11 cellular contexts compared by ENCODE assay signal in genomic region chr19:46466536-46467199, GRCh38. TPM values are rescaled to one million over a fixed set of nuclear protein-coding genes. Genes with fewer than 3 reads are reported as not detected.
DNase-seq lines count a peak whose midpoint lies in the region; ATAC-seq and TF ChIP-seq lines count a peak whose summit lies in the region.
"Had no signal": no experiment of that assay in that cellular context is flagged by ENCODE, and none has a peak within 500 bp of the region (broad histone marks: within the 10 kb centered on the region; RNA-seq: fewer than 3 reads in every experiment).

No MANE protein-coding gene starts in this region.

- H3K4me3 ChIP-seq in AG04450 (ENCODE audit: low read depth, low read length) (no peak overlapping the region), adipocyte (ENCODE audit: low read length) (peak overlapping the region; percentile 73)

- no peak overlapping the region for H3K27ac Mint-ChIP-seq in activated T-helper 2 cell treated with anti-CD3 and anti-CD28 coated beads, Interferon-gamma antibody, Interleukin-2, Interleukin-4, amounts not matched to agents 10 μg/mL and 5 μg/mL and 100 μg/mL, durations not matched to agents 14 hours and 24 hours and 36 hours
- H3K27ac Mint-ChIP-seq: mesothelial cell of epicardium had no signal

- peaks cover 3% of the 10 kb centered on the region for H3K4me1 Mint-ChIP-seq in activated T-helper 2 cell treated with anti-CD3 and anti-CD28 coated beads, Interferon-gamma antibody, Interleukin-2, Interleukin-4, amounts not matched to agents 10 μg/mL and 5 μg/mL and 100 μg/mL, durations not matched to agents 14 hours and 24 hours and 36 hours (ENCODE audit: low read depth)

- H3K36me3 ChIP-seq in adipocyte (ENCODE audit: control insufficient read depth, insufficient read depth, low read length, severe bottlenecking) = no peaks in the 10 kb centered on the region

- peak; percentile 80 for DNase-seq in AG04450 (ENCODE audit: low read depth, low spot score)
- peak; percentile 87 for DNase-seq in adipocyte (ENCODE audit: low read depth)
- peak; percentile 85 for DNase-seq in hepatic stellate cell (ENCODE audit: low spot score)
- no peak for DNase-seq in NCI-H774 (lab: John Stamatoyannopoulos, UW)
- DNase-seq in activated T-helper 2 cell treated with anti-CD3 and anti-CD28 coated beads, Interferon-gamma antibody, Interleukin-2, Interleukin-4, amounts not matched to agents 10 μg/mL and 5 μg/mL and 100 μg/mL, durations not matched to agents 14 hours and 24 hours and 36 hours (ENCODE audit: low spot score) = no peak
- no peak for DNase-seq in NCI-H2227 treated with DMSO at 0.1 percent for 48 hours (lab: John Stamatoyannopoulos, UW)
- no peak for DNase-seq in globus pallidus (ENCODE audit: low spot score)
- DNase-seq: NCI-H1048 had no signal

- H3K27me3 ChIP-seq in AG04450 (ENCODE audit: control insufficient read depth, insufficient read depth, low read length) (no peaks in the 10 kb centered on the region), adipocyte (replicated peaks; ENCODE audit: control insufficient read depth, insufficient read depth, low read length) (no peaks in the 10 kb centered on the region)

- H3K27me3 Mint-ChIP-seq in activated T-helper 2 cell treated with anti-CD3 and anti-CD28 coated beads, Interferon-gamma antibody, Interleukin-2, Interleukin-4, amounts not matched to agents 10 μg/mL and 5 μg/mL and 100 μg/mL, durations not matched to agents 14 hours and 24 hours and 36 hours (ENCODE audit: low read depth) = peaks cover 17% of the 10 kb centered on the region

- ATAC-seq in GM19043 (IDR thresholded peaks at IDR 0.05; ENCODE audit: low read depth, unreplicated experiment) = peak; percentile 74

- peaks cover 3% of the 10 kb centered on the region; the same call in 1 of the 2 replicates for H3K9me3 ChIP-seq in AG04450 (ENCODE audit: control insufficient read depth, insufficient read depth, low read length)
- no peaks in the 10 kb centered on the region for H3K9me3 ChIP-seq in adipocyte (ENCODE audit: control insufficient read depth, low read length)

- H3K4me1 ChIP-seq in adipocyte (ENCODE audit: control insufficient read depth, insufficient read depth, low read length) = peaks cover 21% of the 10 kb centered on the region

- CTCF ChIA-PET in AG04450 (lab: Charles Lee) = no interaction called here

- no peak overlapping the region for H3K4me3 Mint-ChIP-seq in activated T-helper 2 cell treated with anti-CD3 and anti-CD28 coated beads, Interferon-gamma antibody, Interleukin-2, Interleukin-4, amounts not matched to agents 10 μg/mL and 5 μg/mL and 100 μg/mL, durations not matched to agents 14 hours and 24 hours and 36 hours (ENCODE audit: low read depth)
- H3K4me3 Mint-ChIP-seq: mesothelial cell of epicardium had no signal

- intact Hi-C loops in activated T-helper 2 cell treated with anti-CD3 and anti-CD28 coated beads, Interferon-gamma antibody, Interleukin-2, Interleukin-4, amounts not matched to agents 10 μg/mL and 5 μg/mL and 100 μg/mL, durations not matched to agents 14 hours and 24 hours and 36 hours (cut with micrococcal nuclease) = no loop called here

- H3K9me3 Mint-ChIP-seq in activated T-helper 2 cell treated with anti-CD3 and anti-CD28 coated beads, Interferon-gamma antibody, Interleukin-2, Interleukin-4, amounts not matched to agents 10 μg/mL and 5 μg/mL and 100 μg/mL, durations not matched to agents 14 hours and 24 hours and 36 hours = no peaks in the 10 kb centered on the region
- H3K9me3 Mint-ChIP-seq: mesothelial cell of epicardium had no signal

- H3K9ac ChIP-seq in adipocyte (ENCODE audit: low read length) = peak overlapping the region; percentile 63

- peak overlapping the region; percentile 33 for H3K27ac ChIP-seq in AG04450 (ENCODE audit: low read depth, low read length)
- H3K27ac ChIP-seq: VCaP had no signal

- POLR2A ChIA-PET in AG04450 (lab: Yijun Ruan, JAX) = interaction anchor here (0.6 to 1.0 kb wide), 3 partner anchors 14 to 64 kb away, joined by 3 to 10 read pairs (median 8); partner anchors contain the start of gene CCDC8

- no peaks in the 10 kb centered on the region for H3K36me3 Mint-ChIP-seq in activated T-helper 2 cell treated with anti-CD3 and anti-CD28 coated beads, Interferon-gamma antibody, Interleukin-2, Interleukin-4, amounts not matched to agents 10 μg/mL and 5 μg/mL and 100 μg/mL, durations not matched to agents 14 hours and 24 hours and 36 hours (ENCODE audit: low read depth)

- TF ChIP-seq CTCF in AG04450 (IDR thresholded peaks at IDR 0.05; ENCODE audit: low read depth, low read length) = no peak

RNA-seq across cellular contexts. Expression of gene PNMA8A, which starts 4.7 kb away (rescaled TPM):
- polyA plus RNA-seq in AG04450 (2011; rRNA removed) = 4.0 and 4.2 TPM in 2 replicates
- 1.9 and 2.7 TPM in 2 replicates for polyA minus RNA-seq in AG04450 (2011; rRNA and poly(A)+ RNA removed)
- not detected in 2 replicates for total RNA-seq in activated T-helper 2 cell treated with anti-CD3 and anti-CD28 coated beads, Interferon-gamma antibody, Interleukin-2, Interleukin-4, amounts not matched to agents 10 μg/mL and 5 μg/mL and 100 μg/mL, durations not matched to agents 14 hours and 24 hours and 36 hours

RNA-seq across cellular contexts. Expression of gene PNMA8B, which starts 29.0 kb away (rescaled TPM):
- 0.17 and 0.24 TPM in 2 replicates for polyA plus RNA-seq in AG04450 (2011; rRNA removed)
- 0.26 and 0.37 TPM in 2 replicates for polyA minus RNA-seq in AG04450 (2011; rRNA and poly(A)+ RNA removed)
- not detected in 2 replicates for total RNA-seq in activated T-helper 2 cell treated with anti-CD3 and anti-CD28 coated beads, Interferon-gamma antibody, Interleukin-2, Interleukin-4, amounts not matched to agents 10 μg/mL and 5 μg/mL and 100 μg/mL, durations not matched to agents 14 hours and 24 hours and 36 hours

RNA-seq across cellular contexts. Expression of gene PNMA8C, which starts 37.9 kb away (rescaled TPM):
- 0.19 and 0.21 TPM in 2 replicates for polyA plus RNA-seq in AG04450 (2011; rRNA removed)
- 0.51 and 0.87 TPM in 2 replicates for polyA minus RNA-seq in AG04450 (2011; rRNA and poly(A)+ RNA removed)
- not detected in 2 replicates for total RNA-seq in activated T-helper 2 cell treated with anti-CD3 and anti-CD28 coated beads, Interferon-gamma antibody, Interleukin-2, Interleukin-4, amounts not matched to agents 10 μg/mL and 5 μg/mL and 100 μg/mL, durations not matched to agents 14 hours and 24 hours and 36 hours

RNA-seq across cellular contexts. Expression of gene CCDC8, which starts 53.3 kb away (rescaled TPM):
- 9.2 and 10.5 TPM in 2 replicates for polyA plus RNA-seq in AG04450 (2011; rRNA removed)
- 11.3 and 12.4 TPM in 2 replicates for polyA minus RNA-seq in AG04450 (2011; rRNA and poly(A)+ RNA removed)
- not detected in 2 replicates for total RNA-seq in activated T-helper 2 cell treated with anti-CD3 and anti-CD28 coated beads, Interferon-gamma antibody, Interleukin-2, Interleukin-4, amounts not matched to agents 10 μg/mL and 5 μg/mL and 100 μg/mL, durations not matched to agents 14 hours and 24 hours and 36 hours

Comparison
In these comparisons a context has a peak if more than half of its experiments do, and no peak if none do; other contexts are left out.
1. DNase-seq: peak in AG04450 (single experiment), adipocyte (single experiment) and hepatic stellate cell (single experiment); none in NCI-H774 (single experiment), activated T-helper 2 cell treated with anti-CD3 and anti-CD28 coated beads, Interferon-gamma antibody, Interleukin-2, Interleukin-4, amounts not matched to agents 10 μg/mL and 5 μg/mL and 100 μg/mL, durations not matched to agents 14 hours and 24 hours and 36 hours (single experiment), NCI-H2227 treated with DMSO at 0.1 percent for 48 hours (single experiment) and globus pallidus (single experiment).